Comparison of ENCODE assay signal across 1 cellular context in the genomic region with DNA sequence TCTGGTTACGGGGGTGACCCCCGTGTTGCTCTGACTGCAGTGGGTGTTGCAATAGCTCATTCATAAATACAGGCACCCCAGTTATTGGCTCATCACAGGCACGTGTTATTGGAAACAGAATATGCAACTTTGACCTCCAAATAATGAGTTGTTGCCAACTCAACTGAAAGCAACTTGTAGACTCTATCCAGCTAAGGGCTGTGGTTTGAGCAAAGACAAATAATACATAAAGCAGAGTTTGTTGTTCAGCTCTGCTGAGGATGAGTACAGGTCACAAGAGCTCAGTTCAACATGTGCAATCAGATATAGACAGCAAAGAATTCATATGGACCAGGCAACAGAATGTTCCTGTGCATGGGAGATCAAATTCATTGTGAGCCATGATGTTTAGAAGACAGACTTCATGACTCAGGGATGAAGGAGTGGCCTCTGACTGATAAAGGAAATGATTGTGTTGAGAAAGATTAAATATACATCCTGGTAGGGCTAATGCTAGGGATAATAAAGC.
TF ChIP-seq lines count a peak whose summit lies in the region.

No MANE protein-coding gene starts in this region.

TF ChIP-seq in liver, 16 proteins besides CTCF, POLR2A, EP300 and RAD21 (continued from another document):
- TF ChIP-seq, protein P1, sequence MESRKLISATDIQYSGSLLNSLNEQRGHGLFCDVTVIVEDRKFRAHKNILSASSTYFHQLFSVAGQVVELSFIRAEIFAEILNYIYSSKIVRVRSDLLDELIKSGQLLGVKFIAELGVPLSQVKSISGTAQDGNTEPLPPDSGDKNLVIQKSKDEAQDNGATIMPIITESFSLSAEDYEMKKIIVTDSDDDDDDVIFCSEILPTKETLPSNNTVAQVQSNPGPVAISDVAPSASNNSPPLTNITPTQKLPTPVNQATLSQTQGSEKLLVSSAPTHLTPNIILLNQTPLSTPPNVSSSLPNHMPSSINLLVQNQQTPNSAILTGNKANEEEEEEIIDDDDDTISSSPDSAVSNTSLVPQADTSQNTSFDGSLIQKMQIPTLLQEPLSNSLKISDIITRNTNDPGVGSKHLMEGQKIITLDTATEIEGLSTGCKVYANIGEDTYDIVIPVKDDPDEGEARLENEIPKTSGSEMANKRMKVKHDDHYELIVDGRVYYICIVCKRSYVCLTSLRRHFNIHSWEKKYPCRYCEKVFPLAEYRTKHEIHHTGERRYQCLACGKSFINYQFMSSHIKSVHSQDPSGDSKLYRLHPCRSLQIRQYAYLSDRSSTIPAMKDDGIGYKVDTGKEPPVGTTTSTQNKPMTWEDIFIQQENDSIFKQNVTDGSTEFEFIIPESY (IDR thresholded peaks at IDR 0.05), result peak; percentile 35
- TF ChIP-seq TAF1 (conservative IDR thresholded peaks at IDR 0.05) (no peak), HNF4A (conservative IDR thresholded peaks at IDR 0.05) (peak; percentile 84 to 92), YY1 (IDR thresholded peaks at IDR 0.05) (peak; percentile 64), RXRA (IDR thresholded peaks at IDR 0.05) (peak; percentile 79 to 93), EGR1 (IDR thresholded peaks at IDR 0.05; ENCODE audit: low read depth in 2 of 2) (peak in 1 of 2 donors; percentile 41), SP1 (IDR thresholded peaks at IDR 0.05) (peak; percentile 87), HNF4G (IDR thresholded peaks at IDR 0.05) (peak; percentile 40), FOXA1 (IDR thresholded peaks at IDR 0.05) (peak; percentile 59)
- TF ChIP-seq, protein P2, sequence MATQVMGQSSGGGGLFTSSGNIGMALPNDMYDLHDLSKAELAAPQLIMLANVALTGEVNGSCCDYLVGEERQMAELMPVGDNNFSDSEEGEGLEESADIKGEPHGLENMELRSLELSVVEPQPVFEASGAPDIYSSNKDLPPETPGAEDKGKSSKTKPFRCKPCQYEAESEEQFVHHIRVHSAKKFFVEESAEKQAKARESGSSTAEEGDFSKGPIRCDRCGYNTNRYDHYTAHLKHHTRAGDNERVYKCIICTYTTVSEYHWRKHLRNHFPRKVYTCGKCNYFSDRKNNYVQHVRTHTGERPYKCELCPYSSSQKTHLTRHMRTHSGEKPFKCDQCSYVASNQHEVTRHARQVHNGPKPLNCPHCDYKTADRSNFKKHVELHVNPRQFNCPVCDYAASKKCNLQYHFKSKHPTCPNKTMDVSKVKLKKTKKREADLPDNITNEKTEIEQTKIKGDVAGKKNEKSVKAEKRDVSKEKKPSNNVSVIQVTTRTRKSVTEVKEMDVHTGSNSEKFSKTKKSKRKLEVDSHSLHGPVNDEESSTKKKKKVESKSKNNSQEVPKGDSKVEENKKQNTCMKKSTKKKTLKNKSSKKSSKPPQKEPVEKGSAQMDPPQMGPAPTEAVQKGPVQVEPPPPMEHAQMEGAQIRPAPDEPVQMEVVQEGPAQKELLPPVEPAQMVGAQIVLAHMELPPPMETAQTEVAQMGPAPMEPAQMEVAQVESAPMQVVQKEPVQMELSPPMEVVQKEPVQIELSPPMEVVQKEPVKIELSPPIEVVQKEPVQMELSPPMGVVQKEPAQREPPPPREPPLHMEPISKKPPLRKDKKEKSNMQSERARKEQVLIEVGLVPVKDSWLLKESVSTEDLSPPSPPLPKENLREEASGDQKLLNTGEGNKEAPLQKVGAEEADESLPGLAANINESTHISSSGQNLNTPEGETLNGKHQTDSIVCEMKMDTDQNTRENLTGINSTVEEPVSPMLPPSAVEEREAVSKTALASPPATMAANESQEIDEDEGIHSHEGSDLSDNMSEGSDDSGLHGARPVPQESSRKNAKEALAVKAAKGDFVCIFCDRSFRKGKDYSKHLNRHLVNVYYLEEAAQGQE (IDR thresholded peaks at IDR 0.05), result peak; percentile 61
TF ChIP-seq in liver: peak in this region for 13.
